Comparison of ENCODE assay signal across 8 cellular contexts in genomic region chr16:89557230-89557935, GRCh38. TPM values are rescaled to one million over a fixed set of nuclear protein-coding genes. Genes with fewer than 3 reads are reported as not detected.
DNase-seq lines count a peak whose midpoint lies in the region; ATAC-seq and TF ChIP-seq lines count a peak whose summit lies in the region.

No MANE protein-coding gene starts in this region.

- DNase-seq in AG04450 (ENCODE audit: low read depth, low spot score) (no peak), GM13977 (ENCODE audit: low spot score) (peak; percentile 84), OCI-LY7 (ENCODE audit: low spot score) (peak; percentile 75), esophagus squamous epithelium (lab: John Stamatoyannopoulos, UW) (no peak)
- peak; percentile 85 for DNase-seq in activated T-cell treated with anti-CD3 and anti-CD28 coated beads, Interleukin-2, amount 50 U/mL, for 1 hour
- peak; percentile 54 to 89 (median 74) for DNase-seq in naive thymus-derived CD8-positive, alpha-beta T cell
- peak; percentile 54 for DNase-seq in stimulated activated naive B cell treated with anti-CD40 and anti-IgM and Interleukin-4, amounts not matched to agents 10 μg/mL and 1 μg/mL and 100 μg/mL, for 72 hours

- POLR2A ChIA-PET in AG04450 (lab: Yijun Ruan, JAX) (interaction anchor here (0.6 kb wide), 1 partner anchor 49 kb away, joined by 3 read pairs; the partner anchor contains the start of gene SPG7), OCI-LY7 (lab: Charles Lee) (no interaction called here)
- POLR2A ChIA-PET in naive thymus-derived CD8-positive, alpha-beta T cell (lab: Charles Lee) = interaction anchor here (0.5 to 3.9 kb wide), 5 partner anchors 15 to 319 kb away, joined by 3 to 19 read pairs (median 4); no protein-coding TSS in a partner anchor

- no TSS peak for BruUV-seq in OCI-LY7 (replicated peaks; lab: Mats Ljungman, UMichigan)

- H3K4me2 ChIP-seq in OCI-LY7 (ENCODE audit: low read length) = no peak overlapping the region

- H3K4me3 Mint-ChIP-seq in naive thymus-derived CD8-positive, alpha-beta T cell = peak overlapping the region; percentile 13 to 87 (median 63)
- no peak overlapping the region for H3K4me3 Mint-ChIP-seq in stimulated activated naive B cell treated with anti-CD40 and anti-IgM and Interleukin-4, amounts not matched to agents 10 μg/mL and 1 μg/mL and 100 μg/mL, for 72 hours

- no peaks in the 10 kb centered on the region for H3K9me2 ChIP-seq in OCI-LY7 (ENCODE audit: insufficient read depth, low read length)

- H3K27ac ChIP-seq in AG04450 (ENCODE audit: low read depth, low read length) = no peak overlapping the region
- no peak overlapping the region for H3K27ac ChIP-seq in OCI-LY7 (ENCODE audit: low read depth, low read length, poor library complexity, severe bottlenecking)
- no peak overlapping the region for H3K27ac ChIP-seq in esophagus squamous epithelium

- peaks cover 12% of the 10 kb centered on the region for H3K4me1 ChIP-seq in OCI-LY7 (ENCODE audit: insufficient read depth, low read length, poor library complexity, severe bottlenecking)
- peaks cover 20 to 41% (median 20%) of the 10 kb centered on the region in 3 donors for H3K4me1 ChIP-seq in esophagus squamous epithelium

- H3K27me3 Mint-ChIP-seq in naive thymus-derived CD8-positive, alpha-beta T cell = no peaks in the 10 kb centered on the region
- H3K27me3 Mint-ChIP-seq in stimulated activated naive B cell treated with anti-CD40 and anti-IgM and Interleukin-4, amounts not matched to agents 10 μg/mL and 1 μg/mL and 100 μg/mL, for 72 hours = no peaks in the 10 kb centered on the region

- in situ Hi-C loops in GM13977 (cut with MboI; ENCODE audit: low pct_unique_long_range_greater_than_20kb, low sequenced_read_pairs, unreplicated experiment) = no loop called here

- peaks cover 19% of the 10 kb centered on the region for H3K79me2 ChIP-seq in OCI-LY7 (ENCODE audit: insufficient read depth, low read depth, low read length)

- TF ChIP-seq POLR2A in esophagus squamous epithelium (IDR thresholded peaks at IDR 0.05) = no peak

- H3K27me3 ChIP-seq in AG04450 (ENCODE audit: control insufficient read depth, insufficient read depth, low read length) = no peaks in the 10 kb centered on the region
- H3K27me3 ChIP-seq in esophagus squamous epithelium = no peaks in the 10 kb centered on the region

- ATAC-seq in naive thymus-derived CD8-positive, alpha-beta T cell = peak; percentile 26 to 39
- peak; percentile 52 to 59 for ATAC-seq in stimulated activated naive B cell treated with anti-CD40 and anti-IgM and Interleukin-4, amounts not matched to agents 10 μg/mL and 1 μg/mL and 100 μg/mL, for 72 hours (replicated peaks)
- ATAC-seq in HG02885 (IDR thresholded peaks at IDR 0.05; ENCODE audit: poor library complexity, unreplicated experiment) = no peak

- H4K20me1 ChIP-seq in OCI-LY7 (ENCODE audit: insufficient read depth, low read length) = peaks cover 11% of the 10 kb centered on the region

- H3K36me3 ChIP-seq in OCI-LY7 (ENCODE audit: insufficient read depth, low read length) (peaks cover 55% of the 10 kb centered on the region), esophagus squamous epithelium (peaks cover 13 to 64% (median 17%) of the 10 kb centered on the region in 3 donors)

- WGBS in esophagus squamous epithelium, 2 donors = 27 to 57% methylated on average over 6 to 12 of the region's 17 CpGs

- peaks cover 15 to 31% (median 30%) of the 10 kb centered on the region in 4 donors for H3K4me1 Mint-ChIP-seq in naive thymus-derived CD8-positive, alpha-beta T cell
- peaks cover 17 to 33% of the 10 kb centered on the region in 2 donors for H3K4me1 Mint-ChIP-seq in stimulated activated naive B cell treated with anti-CD40 and anti-IgM and Interleukin-4, amounts not matched to agents 10 μg/mL and 1 μg/mL and 100 μg/mL, for 72 hours

- H3K27ac Mint-ChIP-seq in naive thymus-derived CD8-positive, alpha-beta T cell = peak overlapping the region; percentile 60 to 90 (median 85)
- H3K27ac Mint-ChIP-seq in stimulated activated naive B cell treated with anti-CD40 and anti-IgM and Interleukin-4, amounts not matched to agents 10 μg/mL and 1 μg/mL and 100 μg/mL, for 72 hours = no peak overlapping the region

- CTCF ChIA-PET in AG04450 (lab: Charles Lee) = interaction anchor here (0.5 to 1.6 kb wide), 4 partner anchors 8 to 312 kb away, joined by 3 to 4 read pairs (median 3); no protein-coding TSS in a partner anchor
- CTCF ChIA-PET in OCI-LY7 (lab: Charles Lee; ENCODE audit: unreplicated experiment) = no interaction called here

- no peaks in the 10 kb centered on the region for H3K9me3 Mint-ChIP-seq in naive thymus-derived CD8-positive, alpha-beta T cell
- H3K9me3 Mint-ChIP-seq in stimulated activated naive B cell treated with anti-CD40 and anti-IgM and Interleukin-4, amounts not matched to agents 10 μg/mL and 1 μg/mL and 100 μg/mL, for 72 hours = no peaks in the 10 kb centered on the region

- intact Hi-C loops in OCI-LY7 (cut with micrococcal nuclease; ENCODE audit: unreplicated experiment) (loop anchor here (1.0 kb wide), 1 partner anchor 224 kb away; no protein-coding TSS in a partner anchor), esophagus squamous epithelium (cut with DNase I) (no loop called here)

- no peak overlapping the region for H2AFZ ChIP-seq in OCI-LY7 (ENCODE audit: low read length)

- H3K9me3 ChIP-seq in AG04450 (ENCODE audit: control insufficient read depth, insufficient read depth, low read length) = no peaks in the 10 kb centered on the region; the same call in 1 of the 2 replicates
- no peaks in the 10 kb centered on the region for H3K9me3 ChIP-seq in OCI-LY7 (ENCODE audit: low read length)
- no peaks in the 10 kb centered on the region for H3K9me3 ChIP-seq in esophagus squamous epithelium

- TF ChIP-seq CTCF in AG04450 (IDR thresholded peaks at IDR 0.05; ENCODE audit: low read depth, low read length) (peak; percentile 87), GM13977 (IDR thresholded peaks at IDR 0.05; ENCODE audit: extremely low read depth, insufficient read depth, missing control alignments) (peak; percentile 81), OCI-LY7 (conservative IDR thresholded peaks at IDR 0.05; ENCODE audit: low read length) (peak; percentile 90), esophagus squamous epithelium (IDR thresholded peaks at IDR 0.05) (peak; percentile 42 to 81 (median 70))

- H3K36me3 Mint-ChIP-seq in naive thymus-derived CD8-positive, alpha-beta T cell = peaks cover 0 to 43% (median 14%) of the 10 kb centered on the region in 3 donors
- H3K36me3 Mint-ChIP-seq in stimulated activated naive B cell treated with anti-CD40 and anti-IgM and Interleukin-4, amounts not matched to agents 10 μg/mL and 1 μg/mL and 100 μg/mL, for 72 hours = peaks cover 48 to 50% of the 10 kb centered on the region in 2 donors

- H3K4me3 ChIP-seq in AG04450 (ENCODE audit: low read depth, low read length) (no peak overlapping the region), OCI-LY7 (ENCODE audit: low read depth, low read length, poor library complexity, severe bottlenecking) (no peak overlapping the region), esophagus squamous epithelium (no peak overlapping the region)

RNA-seq across cellular contexts. Expression of gene RPL13, which starts 3.1 kb away (rescaled TPM):
- 2,214 and 3,106 TPM in 2 replicates for polyA plus RNA-seq in AG04450 (2011; rRNA removed)
- 696 and 824 TPM in 2 replicates for polyA minus RNA-seq in AG04450 (2011; rRNA and poly(A)+ RNA removed)
- 7,440 and 9,791 TPM in 2 replicates for total RNA-seq in OCI-LY7 (2014; rRNA removed; shearing (Covaris generic))
- total RNA-seq in OCI-LY7 (2022) = 2,903 and 2,928 TPM in 2 replicates
- total RNA-seq in esophagus squamous epithelium = 1,000 to 10,000 TPM; 3,143 to 7,972 (median 4,864) TPM
- total RNA-seq in naive thymus-derived CD8-positive, alpha-beta T cell = 1,000 to 10,000 TPM; 5,034 to 5,103 TPM
- 1,000 to 10,000 TPM; 5,034 to 7,902 (median 7,525) TPM for polyA plus RNA-seq in naive thymus-derived CD8-positive, alpha-beta T cell

RNA-seq across cellular contexts. Expression of gene CPNE7, which starts 18.2 kb away (rescaled TPM):
- 7.5 and 10.6 TPM in 2 replicates for polyA plus RNA-seq in AG04450 (2011; rRNA removed)
- polyA minus RNA-seq in AG04450 (2011; rRNA and poly(A)+ RNA removed) = 4.0 and 5.9 TPM in 2 replicates
- 0.33 TPM in 1 of 2 replicates, not detected in the other for total RNA-seq in OCI-LY7 (2014; rRNA removed; shearing (Covaris generic))
- total RNA-seq in OCI-LY7 (2022) = 0.83 TPM in 1 of 2 replicates, not detected in the other
- total RNA-seq in esophagus squamous epithelium = 1 to 10 TPM in 3 of 4 donors, under 1 TPM in 1; 0.45 to 2.9 (median 2.1) TPM
- under 1 TPM in 1 of 2 experiments, not detected in 1; 0.23 TPM for total RNA-seq in naive thymus-derived CD8-positive, alpha-beta T cell
- under 1 TPM in 1 of 3 donors, not detected in 2; 0.53 TPM for polyA plus RNA-seq in naive thymus-derived CD8-positive, alpha-beta T cell

RNA-seq across cellular contexts. Expression of gene SPG7, which starts 49.2 kb away (rescaled TPM):
- polyA plus RNA-seq in AG04450 (2011; rRNA removed) = 50.1 and 53.4 TPM in 2 replicates
- polyA minus RNA-seq in AG04450 (2011; rRNA and poly(A)+ RNA removed) = 46.0 and 51.9 TPM in 2 replicates
- 77.6 and 92.7 TPM in 2 replicates for total RNA-seq in OCI-LY7 (2014; rRNA removed; shearing (Covaris generic))
- total RNA-seq in OCI-LY7 (2022) (106 and 121 TPM in 2 replicates), esophagus squamous epithelium (100 to 1,000 TPM in 1 of 4 donors, 10 to 100 TPM in 3; 65.0 to 104 (median 84.9) TPM)
- 100 to 1,000 TPM; 164 to 169 TPM for total RNA-seq in naive thymus-derived CD8-positive, alpha-beta T cell
- polyA plus RNA-seq in naive thymus-derived CD8-positive, alpha-beta T cell = 10 to 100 TPM; 44.8 to 58.2 (median 44.9) TPM

RNA-seq across cellular contexts. Expression of gene DPEP1, which starts 56.1 kb away (rescaled TPM):
- polyA plus RNA-seq in AG04450 (2011; rRNA removed) = not detected in 2 replicates
- polyA minus RNA-seq in AG04450 (2011; rRNA and poly(A)+ RNA removed) = not detected in 2 replicates
- total RNA-seq in OCI-LY7 (2014; rRNA removed; shearing (Covaris generic)) = not detected in 2 replicates
- total RNA-seq in OCI-LY7 (2022) (not detected in 2 replicates), esophagus squamous epithelium (1 to 10 TPM in 1 of 4 donors, under 1 TPM in 1, not detected in 2; 0.76 to 4.1 TPM)
- not detected for total RNA-seq in naive thymus-derived CD8-positive, alpha-beta T cell
- polyA plus RNA-seq in naive thymus-derived CD8-positive, alpha-beta T cell = not detected

Comparison
In these comparisons a context has a peak if more than half of its experiments do, and no peak if none do; other contexts are left out.
1. DNase-seq: peak in GM13977 (single experiment), OCI-LY7 (single experiment), activated T-cell treated with anti-CD3 and anti-CD28 coated beads, Interleukin-2, amount 50 U/mL, for 1 hour (single experiment), naive thymus-derived CD8-positive, alpha-beta T cell (10 of 10) and stimulated activated naive B cell treated with anti-CD40 and anti-IgM and Interleukin-4, amounts not matched to agents 10 μg/mL and 1 μg/mL and 100 μg/mL, for 72 hours (single experiment); none in AG04450 (single experiment) and esophagus squamous epithelium (single experiment).
2. H3K4me3 Mint-ChIP-seq: peak in naive thymus-derived CD8-positive, alpha-beta T cell (10 of 10); none in stimulated activated naive B cell treated with anti-CD40 and anti-IgM and Interleukin-4, amounts not matched to agents 10 μg/mL and 1 μg/mL and 100 μg/mL, for 72 hours (0 of 2).
3. Peak in every context shown above with its lines, with median percentiles within 50 percentile points of each other: CTCF ChIP-seq.